Comparison of ENCODE assay signal across 8 cellular contexts in the genomic region with DNA sequence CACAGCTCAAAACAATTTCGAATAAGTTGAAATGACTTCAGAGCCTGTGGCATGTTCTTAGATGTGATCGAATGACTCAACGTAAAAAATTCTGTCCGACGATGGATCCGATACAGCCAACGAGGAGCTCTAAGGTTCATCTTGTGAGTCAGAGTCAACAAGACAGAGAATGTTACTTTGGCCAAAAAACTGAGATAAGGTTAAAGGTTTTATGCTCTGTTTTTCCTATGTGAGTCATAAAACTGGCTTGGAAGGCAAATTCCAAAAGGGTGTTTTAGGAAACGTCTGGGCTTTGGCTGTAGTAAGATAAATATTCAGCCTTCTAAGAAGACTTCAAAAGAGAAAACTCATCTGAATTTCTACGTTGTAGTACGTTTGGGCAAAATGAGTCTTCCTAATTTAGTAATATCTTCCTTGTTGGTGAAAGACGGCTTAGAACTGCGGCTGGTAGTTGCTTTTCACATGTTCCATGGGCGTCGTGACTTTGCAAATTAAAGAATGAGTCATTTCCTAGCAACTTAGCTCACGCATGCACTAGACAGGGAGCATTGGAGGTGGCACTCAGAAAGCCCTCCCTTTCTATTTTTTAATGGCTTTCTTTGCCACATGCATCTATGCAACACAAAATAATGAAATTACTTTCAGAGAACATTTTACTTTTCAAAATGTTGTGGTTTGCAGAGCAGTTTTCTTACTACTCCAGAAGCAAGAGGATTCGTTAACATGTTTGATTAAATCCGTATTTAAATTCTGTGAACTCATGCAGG. TPM values are rescaled to one million over a fixed set of nuclear protein-coding genes. Genes with fewer than 3 reads are reported as not detected.
A peak's percentile ranks its signal among the peaks of the same experiment; 100 is the strongest.
DNase-seq lines count a peak whose midpoint lies in the region; ATAC-seq and TF ChIP-seq lines count a peak whose summit lies in the region.

No MANE protein-coding gene starts in this region.

- peak overlapping the region; percentile 84 for H3K4me2 ChIP-seq in skeletal muscle satellite cell (ENCODE audit: low read length)

- peaks cover 0 to 14% (median 3%) of the 10 kb centered on the region in 9 donors for H3K36me3 ChIP-seq in heart left ventricle
- peaks cover 29% of the 10 kb centered on the region for H3K36me3 ChIP-seq in skeletal muscle satellite cell (ENCODE audit: insufficient read depth, low read length)

- intact Hi-C loops in heart left ventricle (cut with DNase I): loop anchor here in 1 of 10 donors (1.0 kb wide), 1 partner anchor 28 kb away; the partner anchor contains the start of gene PFKP

- H3K9me3 ChIP-seq in heart left ventricle (no peaks in the 10 kb centered on the region), skeletal muscle satellite cell (replicated peaks; ENCODE audit: low read length) (no peaks in the 10 kb centered on the region)

- peak overlapping the region; percentile 91 for H3K27ac Mint-ChIP-seq in activated naive CD4-positive, alpha-beta T cell treated with anti-CD3 and anti-CD28 coated beads, Interleukin-2, amount 10 ng/mL, durations not matched to agents 7 days and 5 days

- H3K27ac ChIP-seq in heart left ventricle: peak overlapping the region; percentile 6 to 83 (median 72)

- H3K4me3 Mint-ChIP-seq in activated naive CD4-positive, alpha-beta T cell treated with anti-CD3 and anti-CD28 coated beads, Interleukin-2, amount 10 ng/mL, durations not matched to agents 7 days and 5 days: peak overlapping the region; percentile 20

- CTCF ChIA-PET in activated naive CD4-positive, alpha-beta T cell treated with anti-CD3 and anti-CD28 coated beads, Interleukin-2, amount 10 ng/mL, durations not matched to agents 7 days and 5 days (lab: Charles Lee): no interaction called here

- no peaks in the 10 kb centered on the region for H3K27me3 Mint-ChIP-seq in activated naive CD4-positive, alpha-beta T cell treated with anti-CD3 and anti-CD28 coated beads, Interleukin-2, amount 10 ng/mL, durations not matched to agents 7 days and 5 days

- H3K9ac ChIP-seq in skeletal muscle satellite cell (ENCODE audit: low read depth, low read length): peak overlapping the region; percentile 89

- H3K4me3 ChIP-seq in heart left ventricle: peak overlapping the region in 5 of 12 donors; percentile 4 to 43 (median 19)
- H3K4me3 ChIP-seq in skeletal muscle satellite cell (ENCODE audit: low read length): peak overlapping the region; percentile 54

- 15 to 24% (median 20%) methylated on average over 17 of the region's 17 CpGs for WGBS in heart left ventricle, 4 donors

- TF ChIP-seq CTCF in heart left ventricle (IDR thresholded peaks at IDR 0.05): no peak

- TF ChIP-seq POLR2A in heart left ventricle (IDR thresholded peaks at IDR 0.05): no peak

- peak; percentile 88 for DNase-seq in AG20443 (ENCODE audit: low spot score)
- peak; percentile 77 for DNase-seq in NOMO-1 treated with dmso at 0.1 percent for 144 hours (lab: John Stamatoyannopoulos, UW; ENCODE audit: unreplicated experiment)
- peak; percentile 55 for DNase-seq in activated naive CD4-positive, alpha-beta T cell treated with anti-CD3 and anti-CD28 coated beads, Interleukin-2, amount 10 ng/mL, durations not matched to agents 7 days and 5 days
- DNase-seq in heart left ventricle: peak in 1 of 5 donors; percentile 45
- DNase-seq in NCI-H510A (lab: John Stamatoyannopoulos, UW): no peak

- H3K36me3 Mint-ChIP-seq in activated naive CD4-positive, alpha-beta T cell treated with anti-CD3 and anti-CD28 coated beads, Interleukin-2, amount 10 ng/mL, durations not matched to agents 7 days and 5 days: peaks cover 61% of the 10 kb centered on the region

- no peaks in the 10 kb centered on the region for H3K27me3 ChIP-seq in heart left ventricle
- H3K27me3 ChIP-seq in skeletal muscle satellite cell (ENCODE audit: control insufficient read depth, insufficient read depth, low read length): no peaks in the 10 kb centered on the region

- H3K4me1 ChIP-seq in heart left ventricle: peaks cover 0 to 57% (median 27%) of the 10 kb centered on the region in 12 donors
- H3K4me1 ChIP-seq in skeletal muscle satellite cell (ENCODE audit: control insufficient read depth, insufficient read depth, low read length): peaks cover 78% of the 10 kb centered on the region

- ATAC-seq in GM21737 (IDR thresholded peaks at IDR 0.05; ENCODE audit: unreplicated experiment): peak; percentile 54
- ATAC-seq in heart left ventricle: peak; percentile 38 to 73 (median 68)
- no peak for ATAC-seq in GM19035 (IDR thresholded peaks at IDR 0.05; ENCODE audit: unreplicated experiment)

- H3K4me1 Mint-ChIP-seq in activated naive CD4-positive, alpha-beta T cell treated with anti-CD3 and anti-CD28 coated beads, Interleukin-2, amount 10 ng/mL, durations not matched to agents 7 days and 5 days: peaks cover 59% of the 10 kb centered on the region

- H3K9me3 Mint-ChIP-seq in activated naive CD4-positive, alpha-beta T cell treated with anti-CD3 and anti-CD28 coated beads, Interleukin-2, amount 10 ng/mL, durations not matched to agents 7 days and 5 days: no peaks in the 10 kb centered on the region

RNA-seq across cellular contexts. Expression of gene PFKP, which starts 28.2 kb away (rescaled TPM):
- 100 to 1,000 TPM; 141 to 318 (median 183) TPM for total RNA-seq in heart left ventricle
- 100 to 1,000 TPM in 1 of 2 donors, 10 to 100 TPM in 1; 68.0 to 231 TPM for polyA plus RNA-seq in heart left ventricle
- total RNA-seq in skeletal muscle satellite cell (2012; rRNA removed): 265 and 306 TPM in 2 replicates
